ENCODE assay signal across 10 cellular contexts in the genomic region with DNA sequence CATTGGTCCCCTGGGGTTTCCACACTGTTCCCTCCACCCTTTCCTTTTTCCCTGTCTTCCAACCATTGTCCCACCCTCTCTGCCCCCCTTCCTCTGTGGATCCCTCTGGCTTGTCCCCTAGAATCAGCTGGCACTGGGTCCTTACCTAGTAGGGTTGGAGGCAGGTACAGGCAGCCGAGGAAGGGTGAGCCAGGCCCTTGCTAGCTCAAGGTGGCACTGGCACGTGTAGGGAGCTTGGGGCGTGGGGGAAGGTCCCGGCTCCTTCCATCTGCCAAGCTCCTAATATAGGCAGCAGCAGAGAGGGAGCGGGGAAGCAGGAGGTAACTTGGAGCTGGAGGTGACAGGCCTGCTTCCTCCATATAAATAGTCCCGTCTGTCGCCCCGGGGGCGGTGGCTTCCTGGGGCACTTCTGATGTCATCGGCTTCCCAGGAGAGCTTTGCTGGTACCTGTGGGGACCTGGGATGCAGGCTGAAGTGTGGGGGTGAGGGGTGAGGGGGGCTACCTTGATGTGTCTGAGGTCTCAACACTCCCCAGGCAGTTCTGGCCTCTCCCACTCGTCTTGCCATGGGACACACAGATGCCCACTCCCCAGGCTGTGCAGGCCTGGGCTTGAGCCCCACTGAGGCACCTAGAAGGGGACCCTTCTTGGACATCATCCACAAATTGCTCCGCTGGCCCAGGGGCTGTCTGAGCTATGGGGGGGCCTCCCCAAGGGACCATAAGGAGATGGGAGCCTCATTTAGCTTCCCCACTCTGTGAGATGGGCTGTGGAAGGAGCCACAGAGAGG.
A peak's percentile ranks its signal among the peaks of the same experiment; 100 is the strongest.
DNase-seq lines count a peak whose midpoint lies in the region; ATAC-seq and TF ChIP-seq lines count a peak whose summit lies in the region.
"Had no signal": no experiment of that assay in that cellular context is flagged by ENCODE, and none has a peak within 500 bp of the region (broad histone marks: within the 10 kb centered on the region; RNA-seq: fewer than 3 reads in every experiment).

No MANE protein-coding gene starts in this region.

- H2AFZ ChIP-seq in osteoblast (ENCODE audit: low read length), result no peak overlapping the region

- ATAC-seq in HG02840 (IDR thresholded peaks at IDR 0.05; ENCODE audit: low FRiP score, unreplicated experiment), result no peak
- ATAC-seq: activated T-helper 17 cell treated with anti-CD3 and anti-CD28 coated beads, Interleukin-2, amount 50 U/mL, for 72 hours had no signal

- H3K4me1 ChIP-seq in osteoblast (ENCODE audit: insufficient read depth, low read length), result no peaks in the 10 kb centered on the region

- no peaks in the 10 kb centered on the region for H3K79me2 ChIP-seq in osteoblast (ENCODE audit: insufficient read depth, low read length)

- no peak overlapping the region for H3K4me3 ChIP-seq in brain microvascular endothelial cell (ENCODE audit: low read depth, low read length)
- H3K4me3 ChIP-seq in osteoblast (ENCODE audit: insufficient read depth, low read length), result no peak overlapping the region

- TF ChIP-seq CTCF in brain microvascular endothelial cell (IDR thresholded peaks at IDR 0.05; ENCODE audit: low read depth, low read length, missing control alignments) (peak; percentile 4), osteoblast (IDR thresholded peaks at IDR 0.05; ENCODE audit: extremely low read depth, low read depth, low read length) (peak; percentile 3)

- DNase-seq in DMS 273 treated with DMSO at 0.1 percent for 48 hours (lab: John Stamatoyannopoulos, UW), result peak; percentile 88
- DNase-seq in NCI-H1694 (lab: John Stamatoyannopoulos, UW), result peak; percentile 66
- DNase-seq in brain microvascular endothelial cell, result no peak
- no peak for DNase-seq in osteoblast (ENCODE audit: insufficient read length, low spot score, missing footprints)
- no peak for DNase-seq in NK-92 (lab: John Stamatoyannopoulos, UW; ENCODE audit: unreplicated experiment)
- DNase-seq in HT-29 (ENCODE audit: low spot score), result no peak
- DNase-seq: activated CD4-positive, alpha-beta T cell treated with anti-CD3 and anti-CD28 coated beads for 1 hour; NCI-H2227 treated with DMSO at 0.1 percent for 48 hours had no signal

- H3K27ac ChIP-seq in brain microvascular endothelial cell (no peak overlapping the region), osteoblast (ENCODE audit: low read depth, low read length) (no peak overlapping the region)

- no peaks in the 10 kb centered on the region for H3K9me3 ChIP-seq in osteoblast (ENCODE audit: low read depth, low read length)

- H3K36me3 ChIP-seq in brain microvascular endothelial cell (replicated peaks), result no peaks in the 10 kb centered on the region
- no peaks in the 10 kb centered on the region for H3K36me3 ChIP-seq in osteoblast (ENCODE audit: insufficient read depth, low read length)

- H3K27me3 ChIP-seq in brain microvascular endothelial cell (replicated peaks) (peaks cover 2% of the 10 kb centered on the region), osteoblast (ENCODE audit: insufficient read depth, low read length) (peaks cover under 1% of the 10 kb centered on the region)

- no peak overlapping the region for H3K4me2 ChIP-seq in osteoblast (ENCODE audit: insufficient read depth, low read length)

- no peaks in the 10 kb centered on the region for H4K20me1 ChIP-seq in osteoblast (ENCODE audit: insufficient read depth, low read length)

- in situ Hi-C loops in brain microvascular endothelial cell (cut with HindIII; ENCODE audit: low pct_ligation_motif_present, low sequenced_read_pairs), result no loop called here

Comparison
In these comparisons a context has a peak if more than half of its experiments do, and no peak if none do; other contexts are left out.
1. DNase-seq: peak in DMS 273 treated with DMSO at 0.1 percent for 48 hours (single experiment) and NCI-H1694 (single experiment); none in brain microvascular endothelial cell (single experiment), osteoblast (single experiment), NK-92 (single experiment) and HT-29 (single experiment).